ENCODE assay signal across 8 cellular contexts in genomic region chr3:63818282-63819150, GRCh38. TPM values are rescaled to one million over a fixed set of nuclear protein-coding genes. Genes with fewer than 3 reads are reported as not detected.
A peak's percentile ranks its signal among the peaks of the same experiment; 100 is the strongest.
DNase-seq lines count a peak whose midpoint lies in the region; ATAC-seq and TF ChIP-seq lines count a peak whose summit lies in the region.

No MANE protein-coding gene starts in this region.

- no peaks in the 10 kb centered on the region for H3K36me3 Mint-ChIP-seq in type B pancreatic cell

- peak; percentile 87 for TF ChIP-seq CTCF in BE2C (IDR thresholded peaks at IDR 0.05; ENCODE audit: low read depth, low read length)
- peak; percentile 81 for TF ChIP-seq CTCF in PC-9 (conservative IDR thresholded peaks at IDR 0.05)
- TF ChIP-seq CTCF in fibroblast of pulmonary artery (IDR thresholded peaks at IDR 0.05; ENCODE audit: low read length, missing control alignments), result peak; percentile 84
- peak in 2 of 3 donors; percentile 21 to 35 for TF ChIP-seq CTCF in omental fat pad (IDR thresholded peaks at IDR 0.05)
- peak; percentile 94 for TF ChIP-seq CTCF in type B pancreatic cell (conservative IDR thresholded peaks at IDR 0.05)

- no peak overlapping the region for H3K27ac ChIP-seq in PC-9

- H3K9me3 Mint-ChIP-seq in type B pancreatic cell, result no peaks in the 10 kb centered on the region

- no peaks in the 10 kb centered on the region for H3K36me3 ChIP-seq in BE2C
- no peaks in the 10 kb centered on the region for H3K36me3 ChIP-seq in PC-9 (ENCODE audit: low read depth)

- H3K4me3 Mint-ChIP-seq in type B pancreatic cell, result no peak overlapping the region

- H3K4me1 ChIP-seq in BE2C (peaks cover 2% of the 10 kb centered on the region; the same call in 1 of the 2 replicates), PC-9 (replicated peaks; ENCODE audit: insufficient read depth) (no peaks in the 10 kb centered on the region)

- POLR2A ChIA-PET in PC-9 (lab: Charles Lee; ENCODE audit: unreplicated experiment), result interaction anchor here (0.6 kb wide), 1 partner anchor 1404 kb away, joined by 5 read pairs; no protein-coding TSS in a partner anchor

- no peaks in the 10 kb centered on the region for H4K20me1 ChIP-seq in PC-9 (ENCODE audit: insufficient read depth)

- H3K27me3 ChIP-seq in BE2C (no peaks in the 10 kb centered on the region), PC-9 (ENCODE audit: insufficient read depth, low read depth) (no peaks in the 10 kb centered on the region)

- H2AFZ ChIP-seq in PC-9, result no peak overlapping the region

- no peaks in the 10 kb centered on the region for H3K79me2 ChIP-seq in PC-9 (ENCODE audit: low read depth)

- CTCF ChIA-PET in PC-9 (lab: Charles Lee), result interaction anchor here (0.5 to 0.6 kb wide), 2 partner anchors 205 to 1853 kb away, joined by 3 read pairs; partner anchors contain the start of gene PSMD6

- intact Hi-C loops in PC-9 (cut with micrococcal nuclease; ENCODE audit: unreplicated experiment), result loop anchor here (1.0 to 10.0 kb wide), 3 partner anchors 174 to 1154 kb away; no protein-coding TSS in a partner anchor

- no peak overlapping the region for H3K4me2 ChIP-seq in PC-9

- H3K9me3 ChIP-seq in BE2C, result no peaks in the 10 kb centered on the region
- H3K9me3 ChIP-seq in PC-9 (ENCODE audit: insufficient read depth, low read depth), result no peaks in the 10 kb centered on the region

- H3K27me3 Mint-ChIP-seq in type B pancreatic cell, result no peaks in the 10 kb centered on the region

- peaks cover 11% of the 10 kb centered on the region for H3K4me1 Mint-ChIP-seq in type B pancreatic cell (ENCODE audit: unreplicated experiment)

- DNase-seq in BE2C (peak; percentile 56), HS-27A (ENCODE audit: low read depth) (peak; percentile 34), PC-9 (peak in 1 of 2 experiments; percentile 40), activated T-helper 1 cell treated with Interleukin-2 at 50 U/mL for 16 hours (ENCODE audit: low read depth) (peak; percentile 24), fibroblast of pulmonary artery (ENCODE audit: low read depth) (peak; percentile 77), omental fat pad (ENCODE audit: low spot score) (peak; percentile 56), type B pancreatic cell (ENCODE audit: extremely low spot score, unreplicated experiment) (no peak)

- H3K27ac Mint-ChIP-seq in type B pancreatic cell, result no peak overlapping the region

- H3K4me3 ChIP-seq in BE2C (ENCODE audit: low read depth, low read length) (peak overlapping the region; percentile 35), PC-9 (no peak overlapping the region), fibroblast of pulmonary artery (replicated peaks; ENCODE audit: low read depth, low read length) (no peak overlapping the region)

- H3K9me2 ChIP-seq in PC-9 (ENCODE audit: insufficient read depth), result no peaks in the 10 kb centered on the region

- peak; percentile 72 for ATAC-seq in GM19035 (IDR thresholded peaks at IDR 0.05; ENCODE audit: unreplicated experiment)
- no peak for ATAC-seq in omental fat pad (ENCODE audit: low FRiP score)

- no peaks in the 10 kb centered on the region for H3F3A ChIP-seq in PC-9 (ENCODE audit: insufficient read depth, low read depth)

- no TSS peak for BruUV-seq in PC-9 (replicated peaks; lab: Mats Ljungman, UMichigan)

RNA-seq across cellular contexts. Expression of gene C3orf49, which starts 0.6 kb away (rescaled TPM):
- polyA plus RNA-seq in BE2C (2012; ENCODE audit: insufficient read depth, insufficient read length, low read depth), result not detected
- total RNA-seq in PC-9 (2021) (not detected in 2 replicates), omental fat pad (not detected), type B pancreatic cell (ENCODE audit: low replicate concordance) (not detected in 2 replicates)

RNA-seq across cellular contexts. Expression of gene THOC7, which starts 45.1 kb away (rescaled TPM):
- 57.7 TPM for polyA plus RNA-seq in BE2C (2012; ENCODE audit: insufficient read depth, insufficient read length, low read depth)
- total RNA-seq in PC-9 (2021) (94.3 and 104 TPM in 2 replicates), omental fat pad (10 to 100 TPM; 39.2 to 68.7 (median 41.8) TPM), type B pancreatic cell (ENCODE audit: low replicate concordance) (48.3 and 53.0 TPM in 2 replicates)

RNA-seq across cellular contexts. Expression of gene ATXN7, which starts 45.2 kb away (rescaled TPM):
- polyA plus RNA-seq in BE2C (2012; ENCODE audit: insufficient read depth, insufficient read length, low read depth), result 8.7 TPM
- total RNA-seq in PC-9 (2021), result 27.7 and 28.8 TPM in 2 replicates
- 10 to 100 TPM; 22.5 to 74.5 (median 31.1) TPM for total RNA-seq in omental fat pad
- 18.6 and 19.8 TPM in 2 replicates for total RNA-seq in type B pancreatic cell (ENCODE audit: low replicate concordance)

Comparison
In these comparisons a context has a peak if more than half of its experiments do, and no peak if none do; other contexts are left out.
1. CTCF ChIP-seq: peak in every context shown above with its lines; median percentile 94 in type B pancreatic cell; 87 in BE2C; 84 in fibroblast of pulmonary artery; 81 in PC-9; 28 in omental fat pad.